Comparison of ENCODE assay signal across 19 cellular contexts in genomic region chr2:127511917-127512316, GRCh38. TPM values are rescaled to one million over a fixed set of nuclear protein-coding genes. Genes with fewer than 3 reads are reported as not detected.
DNase-seq lines count a peak whose midpoint lies in the region; ATAC-seq lines count a peak whose summit lies in the region.
"Had no signal": no experiment of that assay in that cellular context is flagged by ENCODE, and none has a peak within 500 bp of the region (broad histone marks: within the 10 kb centered on the region; RNA-seq: fewer than 3 reads in every experiment).

No MANE protein-coding gene starts in this region.

- H3K27me3 ChIP-seq in mesenchymal stem cell (ENCODE audit: control insufficient read depth in 1 of 2, insufficient read depth in 1 of 2, low read length in 2 of 2) = no peaks in the 10 kb centered on the region

- peaks cover 2% of the 10 kb centered on the region for H3K36me3 Mint-ChIP-seq in activated naive CD8-positive, alpha-beta T cell
- H3K36me3 Mint-ChIP-seq in activated naive CD8-positive, alpha-beta T cell treated with anti-CD3 and anti-CD28 coated beads, Interleukin-2, amount 50 U/mL, for 24 hours (ENCODE audit: low read depth) = peaks cover 44% of the 10 kb centered on the region
- H3K36me3 Mint-ChIP-seq in stimulated activated effector memory CD8-positive, alpha-beta T cell treated with anti-CD3 and anti-CD28 coated beads, Interleukin-12 subunit alpha, Interleukin-12 subunit beta, amount 100 ng/mL, for 72 hours = peaks cover 50% of the 10 kb centered on the region

- no peaks in the 10 kb centered on the region for H3K9me3 ChIP-seq in SK-N-MC (ENCODE audit: low read depth, low read length)
- no peaks in the 10 kb centered on the region for H3K9me3 ChIP-seq in mesenchymal stem cell (ENCODE audit: control insufficient read depth, low read length)

- no peak overlapping the region for H3K23ac ChIP-seq in mesenchymal stem cell (ENCODE audit: low read length in 2 of 2)

- peak overlapping the region; percentile 9 for H2AK5ac ChIP-seq in mesenchymal stem cell (ENCODE audit: low read length, severe bottlenecking)

- peak overlapping the region; percentile 68 for H3K27ac Mint-ChIP-seq in activated naive CD8-positive, alpha-beta T cell
- no peak overlapping the region for H3K27ac Mint-ChIP-seq in activated naive CD8-positive, alpha-beta T cell treated with anti-CD3 and anti-CD28 coated beads, Interleukin-2, amount 50 U/mL, for 24 hours
- peak overlapping the region; percentile 12 for H3K27ac Mint-ChIP-seq in stimulated activated effector memory CD8-positive, alpha-beta T cell treated with anti-CD3 and anti-CD28 coated beads, Interleukin-12 subunit alpha, Interleukin-12 subunit beta, amount 100 ng/mL, for 72 hours

- no peak for DNase-seq in activated naive CD8-positive, alpha-beta T cell treated with anti-CD3 and anti-CD28 coated beads, Interleukin-2, amount 50 U/mL, for 24 hours
- DNase-seq in SK-N-MC (ENCODE audit: low read depth, low spot score) = no peak
- no peak for DNase-seq in mesenchymal stem cell
- DNase-seq in stimulated activated effector memory CD8-positive, alpha-beta T cell treated with anti-CD3 and anti-CD28 coated beads, Interleukin-12 subunit alpha, Interleukin-12 subunit beta, amount 100 ng/mL, for 72 hours (ENCODE audit: low spot score in 2 of 2) = no peak
- DNase-seq in foreskin melanocyte = no peak
- DNase-seq: DMS53, glutamatergic neuron, KG1, NCI-H1694 treated with DMSO at 0.1 percent for 48 hours, NCI-H526 treated with DMSO at 0.1 percent for 48 hours had no signal

- peaks cover 11% of the 10 kb centered on the region for H3K79me1 ChIP-seq in mesenchymal stem cell (replicated peaks; ENCODE audit: low read length, poor library complexity, severe bottlenecking)

- H2AFZ ChIP-seq in mesenchymal stem cell (ENCODE audit: low read depth, low read length) = no peak overlapping the region
- H2AFZ ChIP-seq: parathyroid adenoma had no signal

- H3K4me1 Mint-ChIP-seq in activated naive CD8-positive, alpha-beta T cell (ENCODE audit: low read depth) = peaks cover 89% of the 10 kb centered on the region
- peaks cover 77% of the 10 kb centered on the region for H3K4me1 Mint-ChIP-seq in activated naive CD8-positive, alpha-beta T cell treated with anti-CD3 and anti-CD28 coated beads, Interleukin-2, amount 50 U/mL, for 24 hours
- peaks cover 65% of the 10 kb centered on the region for H3K4me1 Mint-ChIP-seq in stimulated activated effector memory CD8-positive, alpha-beta T cell treated with anti-CD3 and anti-CD28 coated beads, Interleukin-12 subunit alpha, Interleukin-12 subunit beta, amount 100 ng/mL, for 72 hours

- H3K4me2 ChIP-seq in mesenchymal stem cell (ENCODE audit: low read length, poor library complexity, severe bottlenecking) = no peak overlapping the region

- H3K9ac ChIP-seq in SK-N-MC (ENCODE audit: insufficient read length) (no peak overlapping the region), mesenchymal stem cell (ENCODE audit: low read length) (no peak overlapping the region)
- H3K9ac ChIP-seq: parathyroid adenoma had no signal

- H3K27me3 Mint-ChIP-seq in activated naive CD8-positive, alpha-beta T cell = no peaks in the 10 kb centered on the region
- no peaks in the 10 kb centered on the region for H3K27me3 Mint-ChIP-seq in activated naive CD8-positive, alpha-beta T cell treated with anti-CD3 and anti-CD28 coated beads, Interleukin-2, amount 50 U/mL, for 24 hours
- H3K27me3 Mint-ChIP-seq: brain had no signal

- ATAC-seq in activated naive CD8-positive, alpha-beta T cell treated with anti-CD3 and anti-CD28 coated beads, Interleukin-2, amount 50 U/mL, for 24 hours = no peak
- no peak for ATAC-seq in stimulated activated effector memory CD8-positive, alpha-beta T cell treated with anti-CD3 and anti-CD28 coated beads, Interleukin-12 subunit alpha, Interleukin-12 subunit beta, amount 100 ng/mL, for 72 hours
- ATAC-seq in GM18858 (IDR thresholded peaks at IDR 0.05; ENCODE audit: unreplicated experiment) (no peak), GM21786 (IDR thresholded peaks at IDR 0.05; ENCODE audit: unreplicated experiment) (no peak)
- ATAC-seq: HCT116 had no signal

- no peak overlapping the region for H3K14ac ChIP-seq in mesenchymal stem cell (ENCODE audit: low read length in 2 of 2)

- H2BK5ac ChIP-seq in mesenchymal stem cell (ENCODE audit: low read depth, low read length, poor library complexity, severe bottlenecking) = no peak overlapping the region

- H2BK15ac ChIP-seq in mesenchymal stem cell (ENCODE audit: low read depth, poor library complexity, severe bottlenecking) = no peak overlapping the region

- peaks cover 8% of the 10 kb centered on the region for H3K4me1 ChIP-seq in mesenchymal stem cell (ENCODE audit: control insufficient read depth, insufficient read depth, low read depth, low read length)

- H3K36me3 ChIP-seq in SK-N-MC (ENCODE audit: insufficient read depth, low read length) (peaks cover 53% of the 10 kb centered on the region), mesenchymal stem cell (ENCODE audit: control insufficient read depth in 1 of 2, insufficient read depth in 2 of 2, low read depth in 1 of 2, low read length in 2 of 2) (peaks cover 19 to 26% of the 10 kb centered on the region in 2 experiments)

- H3K4me3 ChIP-seq in SK-N-MC (no peak overlapping the region), mesenchymal stem cell (ENCODE audit: insufficient read depth in 1 of 2, low read depth in 1 of 2, low read length in 2 of 2) (no peak overlapping the region)

- H3K27ac ChIP-seq in SK-N-MC (peak overlapping the region; percentile 34; the same call in 1 of the 2 replicates), mesenchymal stem cell (ENCODE audit: low read length, poor library complexity, severe bottlenecking) (no peak overlapping the region)
- H3K27ac ChIP-seq: parathyroid adenoma had no signal

- H2BK120ac ChIP-seq in mesenchymal stem cell (ENCODE audit: low read depth, low read length) = no peak overlapping the region

- H4K8ac ChIP-seq in mesenchymal stem cell (ENCODE audit: low read length) = no peak overlapping the region

- WGBS in mesenchymal stem cell = no CpG with 5 or more reads among the region's 1 CpG

- H3K9me3 Mint-ChIP-seq in activated naive CD8-positive, alpha-beta T cell (ENCODE audit: low read depth) = no peaks in the 10 kb centered on the region
- H3K9me3 Mint-ChIP-seq in activated naive CD8-positive, alpha-beta T cell treated with anti-CD3 and anti-CD28 coated beads, Interleukin-2, amount 50 U/mL, for 24 hours = no peaks in the 10 kb centered on the region
- H3K9me3 Mint-ChIP-seq in stimulated activated effector memory CD8-positive, alpha-beta T cell treated with anti-CD3 and anti-CD28 coated beads, Interleukin-12 subunit alpha, Interleukin-12 subunit beta, amount 100 ng/mL, for 72 hours = no peaks in the 10 kb centered on the region
- H3K9me3 Mint-ChIP-seq: activated T-helper 2 cell treated with anti-CD3 and anti-CD28 coated beads, Interferon-gamma antibody, Interleukin-2, Interleukin-4, amounts not matched to agents 10 μg/mL and 5 μg/mL and 100 μg/mL, durations not matched to agents 14 hours and 24 hours and 36 hours; brain; CD14-positive monocyte had no signal

- no peak overlapping the region for H2BK12ac ChIP-seq in mesenchymal stem cell (ENCODE audit: low read length in 2 of 2)

- no peak overlapping the region for H4K91ac ChIP-seq in mesenchymal stem cell (ENCODE audit: low read length)

- no peak overlapping the region for H3K4ac ChIP-seq in mesenchymal stem cell (ENCODE audit: low read depth in 1 of 2, low read length in 2 of 2)

- no peak overlapping the region for H3K4me3 Mint-ChIP-seq in activated naive CD8-positive, alpha-beta T cell
- no peak overlapping the region for H3K4me3 Mint-ChIP-seq in activated naive CD8-positive, alpha-beta T cell treated with anti-CD3 and anti-CD28 coated beads, Interleukin-2, amount 50 U/mL, for 24 hours
- no peak overlapping the region for H3K4me3 Mint-ChIP-seq in stimulated activated effector memory CD8-positive, alpha-beta T cell treated with anti-CD3 and anti-CD28 coated beads, Interleukin-12 subunit alpha, Interleukin-12 subunit beta, amount 100 ng/mL, for 72 hours
- H3K4me3 Mint-ChIP-seq: brain, CD14-positive monocyte had no signal

- no peak overlapping the region for H3K18ac ChIP-seq in mesenchymal stem cell (ENCODE audit: low read depth in 1 of 2, low read length in 2 of 2)

RNA-seq across cellular contexts. Expression of gene IWS1, which starts 14.4 kb away (rescaled TPM):
- 32.8 TPM for polyA plus RNA-seq in mesenchymal stem cell (2013, experiment 1 of 2)
- 31.3 TPM for polyA plus RNA-seq in mesenchymal stem cell (2013, experiment 2 of 2)

RNA-seq across cellular contexts. Expression of gene MYO7B, which starts 23.6 kb away (rescaled TPM):
- not detected for polyA plus RNA-seq in mesenchymal stem cell (2013, experiment 1 of 2)
- polyA plus RNA-seq in mesenchymal stem cell (2013, experiment 2 of 2) = 0.01 TPM
- polyA plus RNA-seq: fibroblast of lung had no signal
